ENCODE assay signal across 15 cellular contexts in the genomic region with DNA sequence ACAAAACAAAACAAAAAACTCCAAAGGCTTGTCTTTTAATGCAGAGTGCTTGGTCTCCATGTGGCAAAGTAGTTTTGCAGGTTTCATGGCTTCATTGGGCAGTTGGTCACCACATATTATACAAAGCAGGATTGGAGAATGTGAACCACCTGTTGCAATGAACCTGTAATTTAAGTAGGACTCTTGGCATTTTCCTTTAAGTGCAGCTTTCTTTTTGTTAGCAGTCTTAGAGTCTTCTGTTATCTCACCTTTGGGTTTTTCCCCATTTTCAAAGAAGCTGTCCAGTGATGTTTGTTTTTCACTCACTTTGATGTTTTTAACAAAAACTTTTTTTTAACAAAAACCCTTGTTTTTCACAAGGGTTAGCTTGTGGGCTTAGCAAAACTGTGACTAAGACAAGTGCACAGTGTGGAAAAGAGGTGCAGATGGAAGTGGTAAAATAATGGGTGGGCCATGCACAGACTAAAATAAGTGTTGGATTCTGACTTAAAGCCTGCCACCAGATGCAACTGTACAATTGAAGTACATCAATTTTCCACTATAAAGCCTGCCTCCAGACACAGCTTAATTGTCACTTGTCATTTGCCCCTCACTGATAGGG. TPM values are rescaled to one million over a fixed set of nuclear protein-coding genes. Genes with fewer than 3 reads are reported as not detected.
A peak's percentile ranks its signal among the peaks of the same experiment; 100 is the strongest.
DNase-seq lines count a peak whose midpoint lies in the region; ATAC-seq, FAIRE-seq and TF ChIP-seq lines count a peak whose summit lies in the region.
"Had no signal": no experiment of that assay in that cellular context is flagged by ENCODE, and none has a peak within 500 bp of the region (broad histone marks: within the 10 kb centered on the region; RNA-seq: fewer than 3 reads in every experiment).

No MANE protein-coding gene starts in this region.

- H3K9me3 Mint-ChIP-seq in activated naive CD4-positive, alpha-beta T cell treated with anti-CD3 and anti-CD28 coated beads, Interleukin-2, amount 10 ng/mL, durations not matched to agents 7 days and 5 days = no peaks in the 10 kb centered on the region
- no peaks in the 10 kb centered on the region for H3K9me3 Mint-ChIP-seq in activated B cell treated with CpG ODN at 0.5 μM for 24 hours
- no peaks in the 10 kb centered on the region for H3K9me3 Mint-ChIP-seq in memory B cell
- H3K9me3 Mint-ChIP-seq: CD8-positive, alpha-beta T cell had no signal

- ATAC-seq in activated B cell treated with CpG ODN at 0.5 μM for 24 hours (ENCODE audit: low read depth) (no peak), memory B cell (ENCODE audit: low read depth) (no peak), left ventricle myocardium superior (no peak)
- ATAC-seq: CD8-positive, alpha-beta T cell had no signal

- peak overlapping the region; percentile 75 for H3K27ac Mint-ChIP-seq in activated naive CD4-positive, alpha-beta T cell treated with anti-CD3 and anti-CD28 coated beads, Interleukin-2, amount 10 ng/mL, durations not matched to agents 7 days and 5 days
- H3K27ac Mint-ChIP-seq in activated B cell treated with CpG ODN at 0.5 μM for 24 hours (peak overlapping the region; percentile 8), memory B cell (peak overlapping the region; percentile 83)
- H3K27ac Mint-ChIP-seq: CD8-positive, alpha-beta T cell had no signal

- H3K36me3 ChIP-seq in HEK293 (ENCODE audit: control insufficient read depth in 2 of 2, insufficient read depth in 1 of 2, low read length in 2 of 2) = no peaks in the 10 kb centered on the region
- H3K36me3 ChIP-seq in small intestine (ENCODE audit: control insufficient read depth in 2 of 2, insufficient read depth in 2 of 2, low read length in 2 of 2) = no peaks in the 10 kb centered on the region
- H3K36me3 ChIP-seq: BE2C had no signal

- H3K4me3 Mint-ChIP-seq in activated naive CD4-positive, alpha-beta T cell treated with anti-CD3 and anti-CD28 coated beads, Interleukin-2, amount 10 ng/mL, durations not matched to agents 7 days and 5 days = no peak overlapping the region
- H3K4me3 Mint-ChIP-seq in activated B cell treated with CpG ODN at 0.5 μM for 24 hours = no peak overlapping the region
- no peak overlapping the region for H3K4me3 Mint-ChIP-seq in memory B cell
- H3K4me3 Mint-ChIP-seq: CD8-positive, alpha-beta T cell had no signal

- no peaks in the 10 kb centered on the region for H3K9me3 ChIP-seq in HEK293 (ENCODE audit: control insufficient read depth, insufficient read depth, low read depth, low read length)
- H3K9me3 ChIP-seq in small intestine (ENCODE audit: control insufficient read depth, low read depth) = no peaks in the 10 kb centered on the region
- H3K9me3 ChIP-seq: BE2C had no signal

- H3K4me1 ChIP-seq in HEK293 (ENCODE audit: control insufficient read depth, insufficient read depth, low read length) = no peaks in the 10 kb centered on the region
- H3K4me1 ChIP-seq in small intestine (ENCODE audit: control insufficient read depth in 2 of 2, insufficient read depth in 1 of 2, low read depth in 1 of 2, low read length in 1 of 2) = no peaks in the 10 kb centered on the region
- H3K4me1 ChIP-seq: BE2C had no signal

- peaks cover 69% of the 10 kb centered on the region for H3K4me1 Mint-ChIP-seq in activated naive CD4-positive, alpha-beta T cell treated with anti-CD3 and anti-CD28 coated beads, Interleukin-2, amount 10 ng/mL, durations not matched to agents 7 days and 5 days
- peaks cover 26% of the 10 kb centered on the region for H3K4me1 Mint-ChIP-seq in activated B cell treated with CpG ODN at 0.5 μM for 24 hours
- H3K4me1 Mint-ChIP-seq in memory B cell = peaks cover 23% of the 10 kb centered on the region

- no peaks in the 10 kb centered on the region for H3K27me3 ChIP-seq in small intestine (ENCODE audit: control insufficient read depth in 2 of 2, insufficient read depth in 2 of 2, low read length in 2 of 2)

- H3K27ac ChIP-seq in HEK293 (ENCODE audit: extremely low read depth, low read depth, low read length) = no peak overlapping the region
- H3K27ac ChIP-seq in small intestine (ENCODE audit: low read depth in 1 of 2, low read length in 1 of 2) = no peak overlapping the region
- H3K27ac ChIP-seq: GM23248 had no signal

- CTCF ChIA-PET in activated naive CD4-positive, alpha-beta T cell treated with anti-CD3 and anti-CD28 coated beads, Interleukin-2, amount 10 ng/mL, durations not matched to agents 7 days and 5 days (lab: Charles Lee) = no interaction called here
- CTCF ChIA-PET in HEK293 (lab: Yijun Ruan, JAX) = interaction anchor here (0.7 kb wide), 1 partner anchor 11 kb away, joined by 3 read pairs; no protein-coding TSS in a partner anchor
- CTCF ChIA-PET in activated B cell treated with CpG ODN at 0.5 μM for 24 hours (lab: Charles Lee) = interaction anchor here (1.2 kb wide), 1 partner anchor 360 kb away, joined by 3 read pairs; no protein-coding TSS in a partner anchor

- TF ChIP-seq CTCF in HEK293 (tag by site-specific recombination; IDR thresholded peaks at IDR 0.05) = no peak
- no peak for TF ChIP-seq CTCF in activated B cell treated with CpG ODN at 0.5 μM for 24 hours (IDR thresholded peaks at IDR 0.05)

- H3K4me3 ChIP-seq in HEK293 (ENCODE audit: low read depth, low read length) = no peak overlapping the region
- H3K4me3 ChIP-seq in small intestine (ENCODE audit: low read depth in 1 of 2, low read length in 2 of 2) = no peak overlapping the region
- H3K4me3 ChIP-seq: GM23248 had no signal

- POLR2A ChIA-PET in HEK293 (lab: Yijun Ruan, JAX) = no interaction called here
- POLR2A ChIA-PET in activated B cell treated with CpG ODN at 0.5 μM for 24 hours (lab: Charles Lee) = no interaction called here

- no peak for DNase-seq in activated naive CD4-positive, alpha-beta T cell treated with anti-CD3 and anti-CD28 coated beads, Interleukin-2, amount 10 ng/mL, durations not matched to agents 7 days and 5 days
- no peak for DNase-seq in activated naive CD4-positive, alpha-beta T cell (lab: John Stamatoyannopoulos, UW)
- DNase-seq in activated B cell treated with CpG ODN at 0.5 μM for 24 hours (no peak), memory B cell (ENCODE audit: low spot score in 2 of 2) (no peak), left ventricle myocardium superior (no peak), small intestine (no peak)
- DNase-seq: BE2C; CD8-positive, alpha-beta T cell; GM23248; NCI-H1105 treated with DMSO at 0.1 percent for 48 hours; NCI-H187; NCI-H2171; NCI-H446 treated with DMSO at 0.1 percent for 48 hours; NCI-H748 treated with DMSO at 0.1 percent for 48 hours had no signal

- peaks cover 10% of the 10 kb centered on the region for H3K36me3 Mint-ChIP-seq in activated naive CD4-positive, alpha-beta T cell treated with anti-CD3 and anti-CD28 coated beads, Interleukin-2, amount 10 ng/mL, durations not matched to agents 7 days and 5 days
- peaks cover 4% of the 10 kb centered on the region for H3K36me3 Mint-ChIP-seq in activated B cell treated with CpG ODN at 0.5 μM for 24 hours (ENCODE audit: low read depth)
- no peaks in the 10 kb centered on the region for H3K36me3 Mint-ChIP-seq in memory B cell

- no peaks in the 10 kb centered on the region for H3K27me3 Mint-ChIP-seq in activated naive CD4-positive, alpha-beta T cell treated with anti-CD3 and anti-CD28 coated beads, Interleukin-2, amount 10 ng/mL, durations not matched to agents 7 days and 5 days
- H3K27me3 Mint-ChIP-seq in activated B cell treated with CpG ODN at 0.5 μM for 24 hours = no peaks in the 10 kb centered on the region
- H3K27me3 Mint-ChIP-seq in memory B cell = no peaks in the 10 kb centered on the region

- FAIRE-seq in small intestine (lab: Jason Lieb, UNC) = no peak

- intact Hi-C loops in activated B cell treated with CpG ODN at 0.5 μM for 24 hours (cut with micrococcal nuclease) = no loop called here
- intact Hi-C loops in left ventricle myocardium superior (cut with micrococcal nuclease) = no loop called here

TF ChIP-seq in HEK293, 187 proteins besides CTCF, POLR2A, EP300 and RAD21:
- TF ChIP-seq SETDB1 (IDR thresholded peaks at IDR 0.05; ENCODE audit: insufficient read length, low read length) = no peak
- no peak for TF ChIP-seq ZNF621 (tag by site-specific recombination; IDR thresholded peaks at IDR 0.05)
- no peak for TF ChIP-seq ZNF626 (tag by site-specific recombination; IDR thresholded peaks at IDR 0.05)
- 0 out of 2 replicates have a peak, but pooled peaks have one; percentile 48 for TF ChIP-seq SCRT1 (tag by site-specific recombination; IDR thresholded peaks at IDR 0.05; ENCODE audit: borderline replicate concordance)
- TF ChIP-seq SCRT2 (tag by site-specific recombination; IDR thresholded peaks at IDR 0.05) = peak; percentile 69
- TF ChIP-seq ZNF433 (tag by site-specific recombination; IDR thresholded peaks at IDR 0.05; ENCODE audit: low read depth) = no peak
- no peak for TF ChIP-seq IKZF3 (tag by site-specific recombination; IDR thresholded peaks at IDR 0.05)

RNA-seq across cellular contexts. Expression of gene PLSCR1, which starts 2.9 kb away (rescaled TPM):
- total RNA-seq in activated B cell treated with CpG ODN at 0.5 μM for 24 hours (34.2 and 37.2 TPM in 2 replicates), left ventricle myocardium superior (23.6 TPM)
- polyA plus RNA-seq in small intestine = 10 to 100 TPM; 37.6 to 71.4 (median 40.5) TPM

RNA-seq across cellular contexts. Expression of gene PLSCR5, which starts 57.8 kb away (rescaled TPM):
- not detected in 2 replicates for total RNA-seq in activated B cell treated with CpG ODN at 0.5 μM for 24 hours
- total RNA-seq in left ventricle myocardium superior = not detected
- polyA plus RNA-seq in small intestine = not detected
- total RNA-seq: CD8-positive, alpha-beta T cell; GM23248 had no signal
- polyA plus RNA-seq: GM23248 had no signal

Comparison
In these comparisons a context has a peak if more than half of its experiments do, and no peak if none do; other contexts are left out.
1. H3K27ac Mint-ChIP-seq: peak in every context shown above with its lines; median percentile 83 in memory B cell; 75 in activated naive CD4-positive, alpha-beta T cell treated with anti-CD3 and anti-CD28 coated beads, Interleukin-2, amount 10 ng/mL, durations not matched to agents 7 days and 5 days; 8 in activated B cell treated with CpG ODN at 0.5 μM for 24 hours.